In genomic region chr22:23693979-23694680, GRCh38 we compare ENCODE assay signal across 22 cellular contexts. TPM values are rescaled to one million over a fixed set of nuclear protein-coding genes. Genes with fewer than 3 reads are reported as not detected.
DNase-seq lines count a peak whose midpoint lies in the region; ATAC-seq, FAIRE-seq and TF ChIP-seq lines count a peak whose summit lies in the region.
"Had no signal": no experiment of that assay in that cellular context is flagged by ENCODE, and none has a peak within 500 bp of the region (broad histone marks: within the 10 kb centered on the region; RNA-seq: fewer than 3 reads in every experiment).

No MANE protein-coding gene starts in this region.

- in situ Hi-C loops in GM13976 (cut with MboI; ENCODE audit: low sequenced_read_pairs, unreplicated experiment), result no loop called here

- H3K27me3 Mint-ChIP-seq in activated naive CD4-positive, alpha-beta T cell treated with anti-CD3 and anti-CD28 coated beads for 36 hours (ENCODE audit: low read depth), result no peaks in the 10 kb centered on the region
- H3K27me3 Mint-ChIP-seq: brain had no signal

- peaks cover 4% of the 10 kb centered on the region for H3K36me3 ChIP-seq in bronchial epithelial cell (ENCODE audit: control insufficient read depth, insufficient read depth, low read length)

- H3K27ac Mint-ChIP-seq in activated naive CD4-positive, alpha-beta T cell treated with anti-CD3 and anti-CD28 coated beads for 36 hours, result peak overlapping the region; percentile 61
- H3K27ac Mint-ChIP-seq: brain had no signal

- FAIRE-seq in bronchial epithelial cell (lab: Jason Lieb, UNC), result peak; percentile 32
- FAIRE-seq: endothelial cell of umbilical vein had no signal

- H3K36me3 Mint-ChIP-seq in activated naive CD4-positive, alpha-beta T cell treated with anti-CD3 and anti-CD28 coated beads for 36 hours (ENCODE audit: low read depth), result peaks cover 29% of the 10 kb centered on the region

- no peak overlapping the region for H3K4me3 Mint-ChIP-seq in activated naive CD4-positive, alpha-beta T cell treated with anti-CD3 and anti-CD28 coated beads for 36 hours
- H3K4me3 Mint-ChIP-seq: brain had no signal

- CTCF ChIA-PET in activated naive CD4-positive, alpha-beta T cell treated with anti-CD3 and anti-CD28 coated beads for 36 hours (lab: Charles Lee), result interaction anchor here (1.1 kb wide), 1 partner anchor 9 kb away, joined by 3 read pairs; no protein-coding TSS in a partner anchor

- no peaks in the 10 kb centered on the region for H3K9me3 Mint-ChIP-seq in activated naive CD4-positive, alpha-beta T cell treated with anti-CD3 and anti-CD28 coated beads for 36 hours
- H3K9me3 Mint-ChIP-seq: brain had no signal

- DNase-seq in activated naive CD4-positive, alpha-beta T cell treated with anti-CD3 and anti-CD28 coated beads for 36 hours, result no peak
- no peak for DNase-seq in activated naive CD4-positive, alpha-beta T cell (lab: John Stamatoyannopoulos, UW)
- DNase-seq in GM13976 (ENCODE audit: low spot score) (peak; percentile 13), bronchial epithelial cell (ENCODE audit: low read depth) (no peak), posterior vena cava (ENCODE audit: low spot score) (peak; percentile 66), COLO668 (lab: John Stamatoyannopoulos, UW; ENCODE audit: unreplicated experiment) (no peak), 8988T (no peak)
- DNase-seq: Caco-2; cortex of kidney; Kasumi-1; NCI-H1930; NCI-H345; retina; stimulated activated CD4-positive, alpha-beta T cell treated with anti-CD3 and anti-CD28 coated beads, Interleukin-4, amount 100 ng/mL, for 4 hours; stomach; transverse colon had no signal

- H3K4me3 ChIP-seq in bronchial epithelial cell (ENCODE audit: low read depth, low read length), result no peak overlapping the region
- H3K4me3 ChIP-seq: stomach, transverse colon had no signal

- intact Hi-C loops in activated naive CD4-positive, alpha-beta T cell treated with anti-CD3 and anti-CD28 coated beads for 36 hours (cut with micrococcal nuclease), result no loop called here
- intact Hi-C loops in posterior vena cava (cut with DNase I), result no loop called here

- no peaks in the 10 kb centered on the region for H3K27me3 ChIP-seq in bronchial epithelial cell (ENCODE audit: control insufficient read depth, insufficient read depth, low read length)
- H3K27me3 ChIP-seq: stomach, transverse colon had no signal

- peaks cover 40% of the 10 kb centered on the region for H3K4me1 Mint-ChIP-seq in activated naive CD4-positive, alpha-beta T cell treated with anti-CD3 and anti-CD28 coated beads for 36 hours (ENCODE audit: low read depth)

- no peak for TF ChIP-seq CTCF in GM13976 (IDR thresholded peaks at IDR 0.05; ENCODE audit: borderline replicate concordance, control extremely low read depth, extremely low read depth, insufficient read depth, missing control alignments)
- no peak for TF ChIP-seq CTCF in bronchial epithelial cell (IDR thresholded peaks at IDR 0.05; ENCODE audit: insufficient read depth, low read length, severe bottlenecking)

- no peak for ATAC-seq in HG03521 (IDR thresholded peaks at IDR 0.05; ENCODE audit: unreplicated experiment)
- ATAC-seq: HCT116 had no signal

RNA-seq across cellular contexts. Expression of gene RGL4, which starts 3.3 kb away (rescaled TPM):
- total RNA-seq in activated naive CD4-positive, alpha-beta T cell treated with anti-CD3 and anti-CD28 coated beads for 36 hours, result 10 to 100 TPM; 22.0 to 24.1 TPM
- total RNA-seq in bronchial epithelial cell (not detected in 2 replicates), posterior vena cava (1 to 10 TPM in 1 of 2 donors, under 1 TPM in 1; 0.24 to 1.7 TPM)
- total RNA-seq: Caco-2, Daoy, endothelial cell of umbilical vein, HT1080 had no signal

RNA-seq across cellular contexts. Expression of gene ZNF70, which starts 56.8 kb away (rescaled TPM):
- under 1 TPM; 0.79 to 0.93 TPM for total RNA-seq in activated naive CD4-positive, alpha-beta T cell treated with anti-CD3 and anti-CD28 coated beads for 36 hours
- total RNA-seq in bronchial epithelial cell, result 1.3 TPM in 2 replicates
- total RNA-seq in posterior vena cava, result 1 to 10 TPM; 6.2 to 7.7 TPM

Comparison
In these comparisons a context has a peak if more than half of its experiments do, and no peak if none do; other contexts are left out.
1. DNase-seq: peak in GM13976 (single experiment) and posterior vena cava (single experiment); none in activated naive CD4-positive, alpha-beta T cell treated with anti-CD3 and anti-CD28 coated beads for 36 hours (single experiment), activated naive CD4-positive, alpha-beta T cell (0 of 4), bronchial epithelial cell (single experiment), COLO668 (single experiment) and 8988T (single experiment).
2. RNA of gene RGL4, which starts 3.3 kb away (total RNA-seq): 22.0 to 24.1 TPM in activated naive CD4-positive, alpha-beta T cell treated with anti-CD3 and anti-CD28 coated beads for 36 hours; 0.24 to 1.7 TPM in posterior vena cava and not detected in bronchial epithelial cell; every median in the first group is over 4 times any median in the second.